In genomic region chr19:30387311-30388115, GRCh38 we compare ENCODE assay signal across 14 cellular contexts. TPM values are rescaled to one million over a fixed set of nuclear protein-coding genes. Genes with fewer than 3 reads are reported as not detected.
DNase-seq lines count a peak whose midpoint lies in the region; ATAC-seq and TF ChIP-seq lines count a peak whose summit lies in the region.
"Had no signal": no experiment of that assay in that cellular context is flagged by ENCODE, and none has a peak within 500 bp of the region (broad histone marks: within the 10 kb centered on the region; RNA-seq: fewer than 3 reads in every experiment).

No MANE protein-coding gene starts in this region.

- no peak overlapping the region for H3K14ac ChIP-seq in H9 (ENCODE audit: insufficient read depth, low read length)

- H3K9me3 Mint-ChIP-seq in H9: no peaks in the 10 kb centered on the region; a peak in 1 of 5 replicates
- H3K9me3 Mint-ChIP-seq: CD8-positive, alpha-beta T cell had no signal

- no peaks in the 10 kb centered on the region for H3K79me2 ChIP-seq in H9 (ENCODE audit: insufficient read depth, low read length)

- intact Hi-C loops in Right ventricle myocardium inferior (cut with DNase I) (loop anchor here (5.0 kb wide), 1 partner anchor 60 kb away; no protein-coding TSS in a partner anchor), right cardiac atrium (cut with DNase I) (no loop called here), vagina (cut with DNase I) (no loop called here)

- peak; percentile 25 for DNase-seq in WERI-Rb-1
- no peak for DNase-seq in Right ventricle myocardium inferior (ENCODE audit: missing footprints)
- peak; percentile 37 to 72 (median 68) for DNase-seq in right cardiac atrium
- peak; percentile 58 to 62 for DNase-seq in vagina (ENCODE audit: extremely low spot score in 2 of 2)
- no peak for DNase-seq in H9
- no peak for DNase-seq in C1 segment of cervical spinal cord (lab: John Stamatoyannopoulos, UW)
- no peak for DNase-seq in NCI-H82 treated with DMSO at 0.1 percent for 48 hours (lab: John Stamatoyannopoulos, UW; ENCODE audit: unreplicated experiment)
- DNase-seq: CD8-positive, alpha-beta T cell; HCEC 1CT; NCI-H187 treated with DMSO at 0.1 percent for 48 hours; NCI-H345; NCI-H526 treated with DMSO at 0.1 percent for 48 hours had no signal

- no peak overlapping the region for H3T11ph ChIP-seq in H9 (ENCODE audit: low read length)

- H3K18ac ChIP-seq in H9 (ENCODE audit: insufficient read length, low read depth, low read length): no peak overlapping the region

- H2AFZ ChIP-seq in H9 (ENCODE audit: low read length): no peak overlapping the region

- H3K4me1 Mint-ChIP-seq in H9: peaks cover 30 to 31% of the 10 kb centered on the region in 2 experiments

- no peaks in the 10 kb centered on the region for H3K36me3 ChIP-seq in WERI-Rb-1
- H3K36me3 ChIP-seq in vagina: no peaks in the 10 kb centered on the region

- peaks cover 27% of the 10 kb centered on the region for H3K27me3 Mint-ChIP-seq in H9 (ENCODE audit: low read depth)

- H3K4me3 ChIP-seq in WERI-Rb-1 (ENCODE audit: low read depth, low read length) (no peak overlapping the region), right cardiac atrium (ENCODE audit: low read length) (no peak overlapping the region), vagina (no peak overlapping the region)

- H3K4me2 ChIP-seq in H9 (ENCODE audit: insufficient read depth, insufficient read length, low read length): no peak overlapping the region

- H3K23ac ChIP-seq in H9 (ENCODE audit: insufficient read length, low read depth, low read length): no peak overlapping the region

- no peak overlapping the region for H3K4me3 Mint-ChIP-seq in H9
- H3K4me3 Mint-ChIP-seq: CD8-positive, alpha-beta T cell had no signal

- no peaks in the 10 kb centered on the region for H3K79me1 ChIP-seq in H9 (ENCODE audit: insufficient read depth, low read depth, low read length, poor library complexity, severe bottlenecking)

- H3K9ac ChIP-seq in H9 (ENCODE audit: extremely low read depth, insufficient read length, low read length): no peak overlapping the region

- H3K56ac ChIP-seq in H9 (ENCODE audit: insufficient read length, low read depth, low read length): no peak overlapping the region

- H2BK15ac ChIP-seq in H9 (ENCODE audit: low read depth, low read length): no peak overlapping the region

- H2BK20ac ChIP-seq in H9 (ENCODE audit: low read depth, low read length, poor library complexity, severe bottlenecking): no peak overlapping the region

- H3K27me3 ChIP-seq in WERI-Rb-1 (ENCODE audit: insufficient read depth, low read depth, severe bottlenecking): no peaks in the 10 kb centered on the region
- H3K27me3 ChIP-seq in right cardiac atrium (ENCODE audit: control insufficient read depth, insufficient read depth): no peaks in the 10 kb centered on the region
- H3K27me3 ChIP-seq in vagina: no peaks in the 10 kb centered on the region
- H3K27me3 ChIP-seq in H9 (ENCODE audit: insufficient read depth, low read length): no peaks in the 10 kb centered on the region; the same call in 1 of the 2 replicates

- H4K8ac ChIP-seq in H9 (replicated peaks; ENCODE audit: insufficient read length, low read depth, low read length): no peak overlapping the region

- ATAC-seq in Right ventricle myocardium inferior: peak; percentile 91
- peak; percentile 81 to 88 for ATAC-seq in right cardiac atrium
- ATAC-seq: CD8-positive, alpha-beta T cell had no signal

- no peaks in the 10 kb centered on the region for H3K23me2 ChIP-seq in H9 (ENCODE audit: insufficient read length, low read depth, low read length, poor library complexity, severe bottlenecking)

- no peak overlapping the region for H2BK5ac ChIP-seq in H9 (ENCODE audit: insufficient read length, low read length)

- no peak overlapping the region for H3K27ac Mint-ChIP-seq in H9
- H3K27ac Mint-ChIP-seq: CD8-positive, alpha-beta T cell had no signal

- no peak overlapping the region for H2BK12ac ChIP-seq in H9 (ENCODE audit: insufficient read length, low read depth, low read length)

- no peaks in the 10 kb centered on the region for H4K20me1 ChIP-seq in H9 (ENCODE audit: control insufficient read depth, insufficient read depth, insufficient read length)

- H3K27ac ChIP-seq in WERI-Rb-1 (no peak overlapping the region), right cardiac atrium (ENCODE audit: low read length) (no peak overlapping the region), vagina (no peak overlapping the region), H9 (ENCODE audit: insufficient read length, low read depth, low read length) (no peak overlapping the region)

- H3K36me3 Mint-ChIP-seq in H9 (ENCODE audit: insufficient read depth in 1 of 3, low read depth in 3 of 3): no peaks in the 10 kb centered on the region
- H3K36me3 Mint-ChIP-seq: CD8-positive, alpha-beta T cell had no signal

- no peak for TF ChIP-seq CTCF in WERI-Rb-1 (IDR thresholded peaks at IDR 0.05; ENCODE audit: low read depth, low read length)
- no peak for TF ChIP-seq CTCF in vagina (IDR thresholded peaks at IDR 0.05)
- TF ChIP-seq CTCF in H9 (conservative IDR thresholded peaks at IDR 0.05): no peak

- H3K9me3 ChIP-seq in WERI-Rb-1 (ENCODE audit: severe bottlenecking) (no peaks in the 10 kb centered on the region), right cardiac atrium (ENCODE audit: control insufficient read depth, low read length) (no peaks in the 10 kb centered on the region), vagina (no peaks in the 10 kb centered on the region), H9 (ENCODE audit: control insufficient read depth, low read depth, low read length) (no peaks in the 10 kb centered on the region)

- no peak overlapping the region for H2AK5ac ChIP-seq in H9 (ENCODE audit: insufficient read length, low read length)

- H3K4me1 ChIP-seq in right cardiac atrium (ENCODE audit: control insufficient read depth, insufficient read depth, low read length) (peaks cover 3% of the 10 kb centered on the region), vagina (no peaks in the 10 kb centered on the region), H9 (ENCODE audit: insufficient read depth, low read length) (peaks cover 4% of the 10 kb centered on the region; the same call in 1 of the 2 replicates)

- WGBS in right cardiac atrium: 33% methylated on average over 12 of the region's 12 CpGs
- no CpG with 5 or more reads among the region's 12 CpGs for WGBS in H9 (ENCODE audit: extremely low coverage, insufficient read length, low lambda C conversion rate)

- H4K91ac ChIP-seq in H9 (ENCODE audit: insufficient read length, low read depth, low read length): no peak overlapping the region

- H2BK120ac ChIP-seq in H9 (ENCODE audit: low read depth, low read length, poor library complexity, severe bottlenecking): no peak overlapping the region

- no peak overlapping the region for H3K4ac ChIP-seq in H9 (ENCODE audit: low read depth, low read length)

- H4K5ac ChIP-seq in H9 (ENCODE audit: insufficient read length, low read depth, low read length): no peak overlapping the region

- TF ChIP-seq POLR2A in vagina (IDR thresholded peaks at IDR 0.05): no peak

RNA-seq across cellular contexts. Expression of gene ZNF536, which starts 15.3 kb away (rescaled TPM):
- total RNA-seq in Right ventricle myocardium inferior: 2.2 TPM
- 1 to 10 TPM; 2.5 to 6.5 (median 5.0) TPM for total RNA-seq in right cardiac atrium
- 2.5 TPM for polyA plus RNA-seq in right cardiac atrium
- total RNA-seq in vagina: 2.5 TPM
- not detected in 2 replicates for total RNA-seq in H9 (2021)
- total RNA-seq: CD8-positive, alpha-beta T cell; G401 had no signal
- polyA plus RNA-seq: BJ had no signal

Comparison
In these comparisons a context has a peak if more than half of its experiments do, and no peak if none do; other contexts are left out.
1. DNase-seq: peak in WERI-Rb-1 (single experiment), right cardiac atrium (3 of 3) and vagina (2 of 2); none in Right ventricle myocardium inferior (single experiment), H9 (single experiment), C1 segment of cervical spinal cord (0 of 14) and NCI-H82 treated with DMSO at 0.1 percent for 48 hours (single experiment).